ENCODE assay signal across 8 cellular contexts in the genomic region with DNA sequence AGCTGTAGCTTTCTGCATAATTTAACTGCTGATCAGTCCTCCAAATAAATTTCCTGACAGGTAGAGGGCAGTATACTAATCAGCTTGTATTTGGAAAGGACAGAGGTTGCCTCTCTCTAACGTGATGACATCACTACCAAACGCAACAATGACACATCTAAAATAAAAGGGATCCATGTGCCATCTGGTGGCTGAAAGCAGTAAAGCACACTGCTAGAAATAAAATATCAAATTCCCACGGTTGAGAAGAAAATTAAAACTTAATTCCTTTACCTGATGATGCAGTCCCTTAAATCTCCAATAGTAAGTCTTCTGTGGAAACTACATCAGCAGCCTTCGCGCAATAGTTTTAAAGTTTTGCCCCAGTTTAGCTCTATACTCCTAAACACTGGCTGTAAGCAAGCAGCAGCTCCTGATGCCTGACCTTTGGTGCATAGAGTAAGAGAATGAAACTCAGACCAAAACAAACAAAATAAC. TPM values are rescaled to one million over a fixed set of nuclear protein-coding genes. Genes with fewer than 3 reads are reported as not detected.
DNase-seq lines count a peak whose midpoint lies in the region; ATAC-seq and TF ChIP-seq lines count a peak whose summit lies in the region.

No MANE protein-coding gene starts in this region.

- no peaks in the 10 kb centered on the region for H3K36me3 ChIP-seq in hepatocyte (replicated peaks; ENCODE audit: insufficient read depth, low read depth)
- H3K36me3 ChIP-seq in sigmoid colon: no peaks in the 10 kb centered on the region

- 36% methylated on average over 5 of the region's 5 CpGs for WGBS in hepatocyte (ENCODE audit: low lambda C conversion rate, missing lambda C conversion rate)
- WGBS in sigmoid colon, 2 donors: 35 to 41% methylated on average over 5 of the region's 5 CpGs

- H3K4me1 ChIP-seq in hepatocyte (ENCODE audit: insufficient read depth): peaks cover 12% of the 10 kb centered on the region
- peaks cover 0 to 22% (median 20%) of the 10 kb centered on the region in 4 donors for H3K4me1 ChIP-seq in sigmoid colon

- POLR2A ChIA-PET in T-cell (lab: Charles Lee): interaction anchor here (0.8 to 1.3 kb wide), 6 partner anchors 28 to 414 kb away, joined by 3 to 11 read pairs (median 5); a partner anchor contains a TSS

- peaks cover 41 to 45% (median 42%) of the 10 kb centered on the region in 3 donors for H3K4me1 Mint-ChIP-seq in T-cell

- TF ChIP-seq POLR2A in sigmoid colon (IDR thresholded peaks at IDR 0.05): no peak

- H2AFZ ChIP-seq in hepatocyte: no peak overlapping the region

- no peaks in the 10 kb centered on the region for H3K27me3 Mint-ChIP-seq in T-cell

- H3K9me2 ChIP-seq in hepatocyte (replicated peaks; ENCODE audit: insufficient read depth): no peaks in the 10 kb centered on the region

- H3K4me2 ChIP-seq in hepatocyte: no peak overlapping the region

- DNase-seq in activated gamma-delta T cell treated with Interleukin-2 at 50 U/mL for 16 hours (peak; percentile 64), activated gamma-delta T cell (lab: John Stamatoyannopoulos, UW) (no peak), NCI-H1436 treated with DMSO at 0.1 percent for 48 hours (lab: John Stamatoyannopoulos, UW) (peak; percentile 84), T-cell (peak; percentile 4 to 79 (median 62)), amygdala (lab: John Stamatoyannopoulos, UW) (peak in 41 of 56 donors; percentile 1 to 98 (median 30)), hepatocyte (ENCODE audit: low spot score) (peak; percentile 90), sigmoid colon (peak; percentile 72)

- H3K79me2 ChIP-seq in hepatocyte: no peaks in the 10 kb centered on the region

- TF ChIP-seq EP300 in sigmoid colon (IDR thresholded peaks at IDR 0.05): peak in 1 of 4 donors; percentile 32

- H3K27me3 ChIP-seq in hepatocyte: no peaks in the 10 kb centered on the region
- H3K27me3 ChIP-seq in sigmoid colon: no peaks in the 10 kb centered on the region

- ATAC-seq in HG02938 (IDR thresholded peaks at IDR 0.05; ENCODE audit: unreplicated experiment): peak; percentile 91
- ATAC-seq in T-cell (replicated peaks in 1 of 4): peak; percentile 83 to 92 (median 88)

- H3K27ac ChIP-seq in hepatocyte (peak overlapping the region; percentile 11), sigmoid colon (peak overlapping the region; percentile 51 to 67 (median 58))

- H3K9me3 ChIP-seq in hepatocyte (ENCODE audit: low read depth): no peaks in the 10 kb centered on the region
- H3K9me3 ChIP-seq in sigmoid colon: no peaks in the 10 kb centered on the region

- peak overlapping the region; percentile 77 to 84 for H3K27ac Mint-ChIP-seq in T-cell

- intact Hi-C loops in sigmoid colon (cut with DNase I): loop anchor here (1.0 to 5.0 kb wide), 3 partner anchors 342 to 482 kb away; a partner anchor contains a TSS

- no peak overlapping the region for H3K4me3 ChIP-seq in hepatocyte
- H3K4me3 ChIP-seq in sigmoid colon: no peak overlapping the region

- no peaks in the 10 kb centered on the region for H4K20me1 ChIP-seq in hepatocyte (ENCODE audit: insufficient read depth, poor library complexity, severe bottlenecking)

- H3K36me3 Mint-ChIP-seq in T-cell: peaks cover 58% of the 10 kb centered on the region

- H3K9me3 Mint-ChIP-seq in T-cell: no peaks in the 10 kb centered on the region

- TF ChIP-seq CTCF in hepatocyte (IDR thresholded peaks at IDR 0.05; ENCODE audit: poor library complexity): peak; percentile 93
- peak; percentile 91 to 97 (median 95) for TF ChIP-seq CTCF in sigmoid colon (IDR thresholded peaks at IDR 0.05)

- no peak overlapping the region for H3K4me3 Mint-ChIP-seq in T-cell

- CTCF ChIA-PET in T-cell (lab: Charles Lee): interaction anchor here (0.5 to 2.4 kb wide), 84 partner anchors 8 to 1840 kb away, joined by 3 to 53 read pairs (median 4); a partner anchor contains a TSS

RNA-seq across cellular contexts. Expression of a gene that starts 54.5 kb away (rescaled TPM):
- 100 to 1,000 TPM; 190 to 271 (median 211) TPM for total RNA-seq in T-cell
- total RNA-seq in hepatocyte: 37.7 and 62.4 TPM in 2 replicates
- 56.6 and 59.0 TPM in 2 replicates for polyA plus RNA-seq in hepatocyte
- total RNA-seq in sigmoid colon: 10 to 100 TPM; 14.4 to 26.9 (median 19.8) TPM
- 100 to 1,000 TPM in 1 of 3 donors, 10 to 100 TPM in 2; 54.1 to 105 (median 78.0) TPM for polyA plus RNA-seq in sigmoid colon
